ENCODE assay signal across 23 cellular contexts in the genomic region with DNA sequence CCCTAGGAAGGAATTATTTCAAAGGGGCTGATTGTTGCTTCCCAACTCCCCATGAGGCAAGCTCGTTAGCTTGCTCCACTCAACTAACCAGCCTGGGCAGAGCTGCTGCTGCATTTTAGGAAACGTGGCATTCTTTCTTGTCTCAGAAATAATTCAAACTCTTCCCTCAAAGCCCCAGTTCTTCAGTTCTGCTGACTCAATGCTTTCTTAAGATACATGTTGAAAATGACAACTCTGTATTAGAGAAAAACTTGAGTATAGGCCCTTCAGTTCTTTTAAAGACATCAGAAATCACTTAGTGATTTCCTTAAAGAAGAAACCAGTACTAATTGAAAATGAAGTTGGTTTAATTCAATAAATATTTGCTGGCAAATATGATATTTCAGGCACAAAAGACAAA.
"Had no signal": no experiment of that assay in that cellular context is flagged by ENCODE, and none has a peak within 500 bp of the region (broad histone marks: within the 10 kb centered on the region; RNA-seq: fewer than 3 reads in every experiment).

No MANE protein-coding gene starts in this region.

- H3K36me3 ChIP-seq: SJSA1 had no signal

- H3K4me2 ChIP-seq: KMS-11, SK-N-SH had no signal

- DNase-seq: Kasumi-1, MM.1S, NCI-H1092 treated with DMSO at 0.1 percent for 48 hours, NCI-H1436, NCI-H187, NCI-H2029, NCI-H2081 treated with DMSO at 0.1 percent for 48 hours, NCI-H2171 treated with DMSO at 0.1 percent for 48 hours, NCI-H345, NCI-H524, NCI-H526 treated with DMSO at 0.1 percent for 48 hours, NCI-H748 treated with DMSO at 0.1 percent for 48 hours, Right ventricle myocardium superior, RPMI8226, SIG-M5, SK-N-SH, SW 1271, T-cell had no signal

- H3K4me3 Mint-ChIP-seq: IgD-negative memory B cell, T-cell had no signal

- H3K9ac ChIP-seq: KMS-11, SK-N-SH had no signal

- H3K4me1 Mint-ChIP-seq: IgD-negative memory B cell had no signal

- H3K27me3 ChIP-seq: SJSA1 had no signal

- H3K27ac Mint-ChIP-seq: IgD-negative memory B cell, T-cell had no signal

- ATAC-seq: K562, T-cell had no signal

- H3K9me3 ChIP-seq: SJSA1, SK-N-SH had no signal

- H3K27me3 Mint-ChIP-seq: T-cell had no signal

- H3K36me3 Mint-ChIP-seq: IgD-negative memory B cell, T-cell had no signal

- FAIRE-seq: K562, RCC 7860 had no signal

- H3K27ac ChIP-seq: KMS-11, SJSA1 had no signal

- H3K4me3 ChIP-seq: K562, SJSA1 had no signal
